1 cellular context compared by ENCODE assay signal in genomic region chr2:199985625-199986207, GRCh38.
TF ChIP-seq lines count a peak whose summit lies in the region.

No MANE protein-coding gene starts in this region.

TF ChIP-seq in HepG2, 621 proteins besides CTCF, POLR2A, EP300 and RAD21 (continued from another document and continues in another):
- no peak for TF ChIP-seq ZNF275 (CRISPR knock-in tag; IDR thresholded peaks at IDR 0.05; ENCODE audit: borderline replicate concordance)
- no peak for TF ChIP-seq ZNF329 (CRISPR knock-in tag; IDR thresholded peaks at IDR 0.05; ENCODE audit: low read depth)
- TF ChIP-seq STAG1 (CRISPR knock-in tag; IDR thresholded peaks at IDR 0.05) = peak; percentile 87
- no peak for TF ChIP-seq CBX2 (IDR thresholded peaks at IDR 0.05; ENCODE audit: low read depth, low read length)
- TF ChIP-seq CBX2 (CRISPR knock-in tag; IDR thresholded peaks at IDR 0.05; ENCODE audit: low read depth) = no peak
- no peak for TF ChIP-seq MBD4 (IDR thresholded peaks at IDR 0.05; ENCODE audit: borderline replicate concordance, low read length)
- no peak for TF ChIP-seq PHF5A (CRISPR knock-in tag; IDR thresholded peaks at IDR 0.05; ENCODE audit: low read depth, unreplicated experiment)
- no peak for TF ChIP-seq GRHL1 (CRISPR knock-in tag; conservative IDR thresholded peaks at IDR 0.05)
- no peak for TF ChIP-seq MYC (CRISPR knock-in tag; IDR thresholded peaks at IDR 0.05; ENCODE audit: borderline replicate concordance)
- TF ChIP-seq MYPOP (CRISPR knock-in tag; IDR thresholded peaks at IDR 0.05) = no peak
- TF ChIP-seq ZNF652 (CRISPR knock-in tag; IDR thresholded peaks at IDR 0.05; ENCODE audit: borderline replicate concordance, low read depth) = no peak
- TF ChIP-seq ZNF644 (CRISPR knock-in tag; IDR thresholded peaks at IDR 0.05; ENCODE audit: low read depth) = peak; percentile 96
- no peak for TF ChIP-seq ZBTB40 (IDR thresholded peaks at IDR 0.05)
- no peak for TF ChIP-seq ZBTB40 (CRISPR knock-in tag; IDR thresholded peaks at IDR 0.05)
- TF ChIP-seq KMT2B (CRISPR knock-in tag; IDR thresholded peaks at IDR 0.05) = no peak
- peak; percentile 31; the same call in 1 of the 2 replicates for TF ChIP-seq ZBTB25 (CRISPR knock-in tag; IDR thresholded peaks at IDR 0.05)
- no peak for TF ChIP-seq NCOA2 (CRISPR knock-in tag; IDR thresholded peaks at IDR 0.05)
- no peak for TF ChIP-seq FOXM1 (CRISPR knock-in tag; IDR thresholded peaks at IDR 0.05)
- TF ChIP-seq ZNF460 (CRISPR knock-in tag; IDR thresholded peaks at IDR 0.05; ENCODE audit: borderline replicate concordance) = no peak
- TF ChIP-seq ZNF512B (CRISPR knock-in tag; IDR thresholded peaks at IDR 0.05; ENCODE audit: borderline replicate concordance) = no peak
- TF ChIP-seq ZSCAN30 (CRISPR knock-in tag; IDR thresholded peaks at IDR 0.05) = no peak
- peak; percentile 62; the same call in 1 of the 2 replicates for TF ChIP-seq HOMEZ (CRISPR knock-in tag; IDR thresholded peaks at IDR 0.05; ENCODE audit: low read depth)
- no peak for TF ChIP-seq KDM6A (CRISPR knock-in tag; IDR thresholded peaks at IDR 0.05; ENCODE audit: low read depth)
- TF ChIP-seq KAT8 (CRISPR knock-in tag; IDR thresholded peaks at IDR 0.05) = peak; percentile 85
- TF ChIP-seq THAP8 (CRISPR knock-in tag; IDR thresholded peaks at IDR 0.05; ENCODE audit: borderline replicate concordance) = no peak
- no peak for TF ChIP-seq ZNF616 (CRISPR knock-in tag; IDR thresholded peaks at IDR 0.05; ENCODE audit: low read depth)
- TF ChIP-seq ZFX (CRISPR knock-in tag; IDR thresholded peaks at IDR 0.05; ENCODE audit: low read depth) = no peak
- no peak for TF ChIP-seq ATF5 (CRISPR knock-in tag; IDR thresholded peaks at IDR 0.05; ENCODE audit: low read depth)
- no peak for TF ChIP-seq RELA (CRISPR knock-in tag; IDR thresholded peaks at IDR 0.05)
- no peak for TF ChIP-seq BATF2 (CRISPR knock-in tag; IDR thresholded peaks at IDR 0.05)
- TF ChIP-seq MIER2 (CRISPR knock-in tag; IDR thresholded peaks at IDR 0.05) = 0 out of 2 replicates have a peak, but pooled peaks have one; percentile 49
- no peak for TF ChIP-seq HCFC1 (IDR thresholded peaks at IDR 0.05; ENCODE audit: low read depth, low read length)
- TF ChIP-seq ZNF124 (CRISPR knock-in tag; IDR thresholded peaks at IDR 0.05) = no peak
- no peak for TF ChIP-seq ZXDC (CRISPR knock-in tag; IDR thresholded peaks at IDR 0.05)
